15 cellular contexts compared by ENCODE assay signal in genomic region chr5:75389430-75389829, GRCh38. TPM values are rescaled to one million over a fixed set of nuclear protein-coding genes. Genes with fewer than 3 reads are reported as not detected.
DNase-seq lines count a peak whose midpoint lies in the region; ATAC-seq and TF ChIP-seq lines count a peak whose summit lies in the region.
"Had no signal": no experiment of that assay in that cellular context is flagged by ENCODE, and none has a peak within 500 bp of the region (broad histone marks: within the 10 kb centered on the region; RNA-seq: fewer than 3 reads in every experiment).

No MANE protein-coding gene starts in this region.

- H3K36me3 Mint-ChIP-seq in activated CD8-positive, alpha-beta T cell treated with anti-CD3 and anti-CD28 coated beads for 36 hours (ENCODE audit: low read depth) = peaks cover 9% of the 10 kb centered on the region
- H3K36me3 Mint-ChIP-seq in activated CD8-positive, alpha-beta T cell treated with anti-CD3 and anti-CD28 coated beads, Interleukin-2, amount 10 ng/mL, durations not matched to agents 7 days and 5 days (ENCODE audit: low read depth) = peaks cover 18% of the 10 kb centered on the region
- H3K36me3 Mint-ChIP-seq in activated naive CD8-positive, alpha-beta T cell treated with anti-CD3 and anti-CD28 coated beads, Interleukin-2, amount 50 U/mL, for 24 hours (ENCODE audit: low read depth) = peaks cover 20% of the 10 kb centered on the region
- H3K36me3 Mint-ChIP-seq in effector memory CD8-positive, alpha-beta T cell (ENCODE audit: insufficient read depth) = peaks cover 44% of the 10 kb centered on the region

- POLR2A ChIA-PET in activated CD8-positive, alpha-beta T cell treated with anti-CD3 and anti-CD28 coated beads for 36 hours (lab: Charles Lee) = no interaction called here
- POLR2A ChIA-PET in activated CD8-positive, alpha-beta T cell treated with anti-CD3 and anti-CD28 coated beads, Interleukin-2, amount 10 ng/mL, durations not matched to agents 7 days and 5 days (lab: Charles Lee) = no interaction called here

- H3K4me3 Mint-ChIP-seq in activated CD8-positive, alpha-beta T cell treated with anti-CD3 and anti-CD28 coated beads for 36 hours = no peak overlapping the region
- H3K4me3 Mint-ChIP-seq in activated CD8-positive, alpha-beta T cell treated with anti-CD3 and anti-CD28 coated beads, Interleukin-2, amount 10 ng/mL, durations not matched to agents 7 days and 5 days = no peak overlapping the region
- H3K4me3 Mint-ChIP-seq in activated naive CD8-positive, alpha-beta T cell treated with anti-CD3 and anti-CD28 coated beads, Interleukin-2, amount 50 U/mL, for 24 hours = no peak overlapping the region
- no peak overlapping the region for H3K4me3 Mint-ChIP-seq in effector memory CD8-positive, alpha-beta T cell
- H3K4me3 Mint-ChIP-seq: GM23338 had no signal

- intact Hi-C loops in activated CD8-positive, alpha-beta T cell treated with anti-CD3 and anti-CD28 coated beads for 36 hours (cut with micrococcal nuclease) = no loop called here

- CTCF ChIA-PET in activated CD8-positive, alpha-beta T cell treated with anti-CD3 and anti-CD28 coated beads for 36 hours (lab: Charles Lee) = no interaction called here
- CTCF ChIA-PET in activated CD8-positive, alpha-beta T cell treated with anti-CD3 and anti-CD28 coated beads, Interleukin-2, amount 10 ng/mL, durations not matched to agents 7 days and 5 days (lab: Charles Lee) = no interaction called here

- peak; percentile 42 for DNase-seq in activated CD8-positive, alpha-beta T cell treated with anti-CD3 and anti-CD28 coated beads for 36 hours
- DNase-seq in activated CD8-positive, alpha-beta T cell treated with anti-CD3 and anti-CD28 coated beads, Interleukin-2, amount 10 ng/mL, durations not matched to agents 7 days and 5 days = no peak
- peak; percentile 16 for DNase-seq in stimulated activated CD4-positive, alpha-beta T cell treated with anti-CD3 and anti-CD28 coated beads, Interleukin-15, amount 100 ng/mL, for 24 hours
- no peak for DNase-seq in stimulated activated CD4-positive, alpha-beta T cell treated with anti-CD3 and anti-CD28 coated beads, Interleukin-4, amount 100 ng/mL, for 4 hours
- DNase-seq in activated naive CD8-positive, alpha-beta T cell treated with anti-CD3 and anti-CD28 coated beads, Interleukin-2, amount 50 U/mL, for 24 hours = peak; percentile 3
- no peak for DNase-seq in effector memory CD8-positive, alpha-beta T cell
- DNase-seq: AML-193, Caco-2, KG1, NCI-H1048, NCI-H146, NCI-H2081 treated with DMSO at 0.1 percent for 48 hours, NCI-H524 had no signal

- TF ChIP-seq CTCF in activated CD8-positive, alpha-beta T cell treated with anti-CD3 and anti-CD28 coated beads for 36 hours (IDR thresholded peaks at IDR 0.05) = no peak

- peaks cover 9% of the 10 kb centered on the region for H3K4me1 Mint-ChIP-seq in activated CD8-positive, alpha-beta T cell treated with anti-CD3 and anti-CD28 coated beads for 36 hours (ENCODE audit: low read depth)
- H3K4me1 Mint-ChIP-seq in activated CD8-positive, alpha-beta T cell treated with anti-CD3 and anti-CD28 coated beads, Interleukin-2, amount 10 ng/mL, durations not matched to agents 7 days and 5 days (ENCODE audit: low read depth) = peaks cover 6% of the 10 kb centered on the region
- H3K4me1 Mint-ChIP-seq in activated naive CD8-positive, alpha-beta T cell treated with anti-CD3 and anti-CD28 coated beads, Interleukin-2, amount 50 U/mL, for 24 hours = peaks cover 11% of the 10 kb centered on the region
- no peaks in the 10 kb centered on the region for H3K4me1 Mint-ChIP-seq in effector memory CD8-positive, alpha-beta T cell (ENCODE audit: low read depth in 2 of 2)
- H3K4me1 Mint-ChIP-seq: GM23338 had no signal

- peak overlapping the region; percentile 50 for H3K27ac Mint-ChIP-seq in activated CD8-positive, alpha-beta T cell treated with anti-CD3 and anti-CD28 coated beads for 36 hours
- H3K27ac Mint-ChIP-seq in activated CD8-positive, alpha-beta T cell treated with anti-CD3 and anti-CD28 coated beads, Interleukin-2, amount 10 ng/mL, durations not matched to agents 7 days and 5 days = no peak overlapping the region
- peak overlapping the region; percentile 63 for H3K27ac Mint-ChIP-seq in activated naive CD8-positive, alpha-beta T cell treated with anti-CD3 and anti-CD28 coated beads, Interleukin-2, amount 50 U/mL, for 24 hours
- peak overlapping the region in 1 of 2 donors; percentile 4 for H3K27ac Mint-ChIP-seq in effector memory CD8-positive, alpha-beta T cell
- H3K27ac Mint-ChIP-seq: GM23338 had no signal

- no peaks in the 10 kb centered on the region for H3K27me3 Mint-ChIP-seq in activated CD8-positive, alpha-beta T cell treated with anti-CD3 and anti-CD28 coated beads for 36 hours
- H3K27me3 Mint-ChIP-seq in activated CD8-positive, alpha-beta T cell treated with anti-CD3 and anti-CD28 coated beads, Interleukin-2, amount 10 ng/mL, durations not matched to agents 7 days and 5 days (ENCODE audit: low read depth) = no peaks in the 10 kb centered on the region
- no peaks in the 10 kb centered on the region for H3K27me3 Mint-ChIP-seq in activated naive CD8-positive, alpha-beta T cell treated with anti-CD3 and anti-CD28 coated beads, Interleukin-2, amount 50 U/mL, for 24 hours
- no peaks in the 10 kb centered on the region for H3K27me3 Mint-ChIP-seq in effector memory CD8-positive, alpha-beta T cell

- H3K9me3 Mint-ChIP-seq in activated CD8-positive, alpha-beta T cell treated with anti-CD3 and anti-CD28 coated beads for 36 hours = no peaks in the 10 kb centered on the region
- H3K9me3 Mint-ChIP-seq in activated CD8-positive, alpha-beta T cell treated with anti-CD3 and anti-CD28 coated beads, Interleukin-2, amount 10 ng/mL, durations not matched to agents 7 days and 5 days (ENCODE audit: insufficient read depth) = no peaks in the 10 kb centered on the region
- no peaks in the 10 kb centered on the region for H3K9me3 Mint-ChIP-seq in activated naive CD8-positive, alpha-beta T cell treated with anti-CD3 and anti-CD28 coated beads, Interleukin-2, amount 50 U/mL, for 24 hours
- no peaks in the 10 kb centered on the region for H3K9me3 Mint-ChIP-seq in effector memory CD8-positive, alpha-beta T cell
- H3K9me3 Mint-ChIP-seq: GM23338 had no signal

- peak; percentile 85 for ATAC-seq in activated CD8-positive, alpha-beta T cell treated with anti-CD3 and anti-CD28 coated beads for 36 hours
- no peak for ATAC-seq in activated CD8-positive, alpha-beta T cell treated with anti-CD3 and anti-CD28 coated beads, Interleukin-2, amount 10 ng/mL, durations not matched to agents 7 days and 5 days
- peak; percentile 93 for ATAC-seq in activated naive CD8-positive, alpha-beta T cell treated with anti-CD3 and anti-CD28 coated beads, Interleukin-2, amount 50 U/mL, for 24 hours
- ATAC-seq in HG02852 (IDR thresholded peaks at IDR 0.05; ENCODE audit: unreplicated experiment) = no peak
- ATAC-seq in effector memory CD8-positive, alpha-beta T cell (replicated peaks) = no peak
- ATAC-seq: GM23338 had no signal

RNA-seq across cellular contexts. Expression of gene HMGCR, which starts 52.4 kb away (rescaled TPM):
- 10 to 100 TPM; 50.3 to 50.8 TPM for total RNA-seq in activated CD8-positive, alpha-beta T cell treated with anti-CD3 and anti-CD28 coated beads for 36 hours
- 10 to 100 TPM; 64.1 to 70.5 TPM for total RNA-seq in activated CD8-positive, alpha-beta T cell treated with anti-CD3 and anti-CD28 coated beads, Interleukin-2, amount 10 ng/mL, durations not matched to agents 7 days and 5 days

Comparison
In these comparisons a context has a peak if more than half of its experiments do, and no peak if none do; other contexts are left out.
1. ATAC-seq: peak in activated CD8-positive, alpha-beta T cell treated with anti-CD3 and anti-CD28 coated beads for 36 hours (single experiment) and activated naive CD8-positive, alpha-beta T cell treated with anti-CD3 and anti-CD28 coated beads, Interleukin-2, amount 50 U/mL, for 24 hours (single experiment); none in activated CD8-positive, alpha-beta T cell treated with anti-CD3 and anti-CD28 coated beads, Interleukin-2, amount 10 ng/mL, durations not matched to agents 7 days and 5 days (single experiment), HG02852 (single experiment) and effector memory CD8-positive, alpha-beta T cell (single experiment).
2. DNase-seq: peak in activated CD8-positive, alpha-beta T cell treated with anti-CD3 and anti-CD28 coated beads for 36 hours (single experiment), stimulated activated CD4-positive, alpha-beta T cell treated with anti-CD3 and anti-CD28 coated beads, Interleukin-15, amount 100 ng/mL, for 24 hours (single experiment) and activated naive CD8-positive, alpha-beta T cell treated with anti-CD3 and anti-CD28 coated beads, Interleukin-2, amount 50 U/mL, for 24 hours (single experiment); none in activated CD8-positive, alpha-beta T cell treated with anti-CD3 and anti-CD28 coated beads, Interleukin-2, amount 10 ng/mL, durations not matched to agents 7 days and 5 days (single experiment), stimulated activated CD4-positive, alpha-beta T cell treated with anti-CD3 and anti-CD28 coated beads, Interleukin-4, amount 100 ng/mL, for 4 hours (0 of 2) and effector memory CD8-positive, alpha-beta T cell (0 of 3).